ENCODE assay signal across 12 cellular contexts in the genomic region with DNA sequence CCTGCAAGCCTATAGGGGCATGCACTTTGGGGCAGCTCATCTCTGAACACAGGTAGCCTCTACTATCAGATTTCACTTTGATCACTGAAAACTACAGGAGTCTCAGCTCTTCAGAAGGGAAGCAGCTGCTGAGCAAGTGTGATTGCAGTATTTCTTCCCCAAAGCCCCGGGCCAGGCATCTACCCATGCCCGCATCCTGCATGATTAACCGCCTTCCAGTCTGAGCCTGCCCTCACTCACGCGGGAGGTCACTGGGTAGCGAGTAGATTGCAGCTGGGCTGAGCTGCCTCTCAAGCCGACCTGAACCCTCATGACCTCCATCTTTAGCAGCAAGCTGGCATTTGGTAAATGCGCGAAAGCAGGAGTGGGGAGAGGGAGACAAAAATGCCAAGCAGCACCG.
A peak's percentile ranks its signal among the peaks of the same experiment; 100 is the strongest.
DNase-seq lines count a peak whose midpoint lies in the region; ATAC-seq, FAIRE-seq and TF ChIP-seq lines count a peak whose summit lies in the region.
"Had no signal": no experiment of that assay in that cellular context is flagged by ENCODE, and none has a peak within 500 bp of the region (broad histone marks: within the 10 kb centered on the region; RNA-seq: fewer than 3 reads in every experiment).

No MANE protein-coding gene starts in this region.

- H3K4me1 ChIP-seq in DND-41 (ENCODE audit: insufficient read depth, low read length) = no peaks in the 10 kb centered on the region
- peaks cover 26% of the 10 kb centered on the region for H3K4me1 ChIP-seq in osteoblast (ENCODE audit: insufficient read depth, low read length)

- H3K9me3 ChIP-seq in DND-41 (ENCODE audit: insufficient read depth, low read length, severe bottlenecking) (no peaks in the 10 kb centered on the region), osteoblast (ENCODE audit: low read depth, low read length) (no peaks in the 10 kb centered on the region)

- no peaks in the 10 kb centered on the region for H3K36me3 ChIP-seq in DND-41 (ENCODE audit: insufficient read depth, low read length)
- no peaks in the 10 kb centered on the region for H3K36me3 ChIP-seq in bronchial epithelial cell (ENCODE audit: control insufficient read depth, insufficient read depth, low read length)
- no peaks in the 10 kb centered on the region for H3K36me3 ChIP-seq in osteoblast (ENCODE audit: insufficient read depth, low read length)

- no peak for FAIRE-seq in bronchial epithelial cell (lab: Jason Lieb, UNC)

- H3K27ac ChIP-seq in DND-41 (ENCODE audit: low read length) (no peak overlapping the region), osteoblast (ENCODE audit: low read depth, low read length) (peak overlapping the region; percentile 45)

- H2AFZ ChIP-seq in DND-41 (ENCODE audit: low read depth, low read length) (no peak overlapping the region), osteoblast (ENCODE audit: low read length) (peak overlapping the region; percentile 45)

- H3K9ac ChIP-seq in DND-41 (ENCODE audit: low read depth, low read length) = no peak overlapping the region

- ATAC-seq in DND-41 (ENCODE audit: insufficient read depth, low read depth) = peak; percentile 49; the same call in 1 of the 3 replicates
- no peak for ATAC-seq in GM19328 (IDR thresholded peaks at IDR 0.05; ENCODE audit: unreplicated experiment)
- no peak for ATAC-seq in HG02571 (IDR thresholded peaks at IDR 0.05; ENCODE audit: unreplicated experiment)
- ATAC-seq: stimulated activated effector memory CD8-positive, alpha-beta T cell treated with anti-CD3 and anti-CD28 coated beads, Interleukin-12 subunit alpha, Interleukin-12 subunit beta, amount 100 ng/mL, for 72 hours had no signal

- H3K4me2 ChIP-seq in DND-41 (ENCODE audit: insufficient read depth, low read length) (no peak overlapping the region), osteoblast (ENCODE audit: insufficient read depth, low read length) (peak overlapping the region; percentile 18)

- DNase-seq in DND-41 (peak; percentile 20), LHCN-M2 (ENCODE audit: low read depth) (peak; percentile 83), bronchial epithelial cell (ENCODE audit: low read depth) (peak; percentile 34), osteoblast (ENCODE audit: insufficient read length, low spot score, missing footprints) (peak; percentile 90), NCI-H2029 (lab: John Stamatoyannopoulos, UW) (no peak), activated T-cell treated with anti-CD3 and anti-CD28 coated beads for 4 hours (no peak)
- DNase-seq: activated T-cell treated with anti-CD3 and anti-CD28 coated beads, Interleukin-2, amount 50 U/mL, for 24 hours; CD8-positive, alpha-beta memory T cell; naive B cell had no signal

- H3K27me3 ChIP-seq in DND-41 (ENCODE audit: insufficient read depth, low read length, poor library complexity) (peaks cover 42% of the 10 kb centered on the region), bronchial epithelial cell (ENCODE audit: control insufficient read depth, insufficient read depth, low read length) (peaks cover 1% of the 10 kb centered on the region), osteoblast (ENCODE audit: insufficient read depth, low read length) (no peaks in the 10 kb centered on the region)

- H3K4me3 ChIP-seq in DND-41 (ENCODE audit: low read depth in 1 of 2, low read length in 2 of 2) (no peak overlapping the region), bronchial epithelial cell (ENCODE audit: low read depth, low read length) (no peak overlapping the region), osteoblast (ENCODE audit: insufficient read depth, low read length) (no peak overlapping the region)

- H3K79me2 ChIP-seq in DND-41 (ENCODE audit: insufficient read depth, low read length) (no peaks in the 10 kb centered on the region), osteoblast (ENCODE audit: insufficient read depth, low read length) (no peaks in the 10 kb centered on the region)

- H4K20me1 ChIP-seq in DND-41 (ENCODE audit: insufficient read depth, low read length) = peaks cover 5% of the 10 kb centered on the region
- H4K20me1 ChIP-seq in osteoblast (ENCODE audit: insufficient read depth, low read length) = no peaks in the 10 kb centered on the region

- TF ChIP-seq CTCF in DND-41 (IDR thresholded peaks at IDR 0.05; ENCODE audit: borderline replicate concordance, extremely low read depth, low read length, poor library complexity, severe bottlenecking) (no peak), bronchial epithelial cell (IDR thresholded peaks at IDR 0.05; ENCODE audit: insufficient read depth, low read length, severe bottlenecking) (no peak), osteoblast (IDR thresholded peaks at IDR 0.05; ENCODE audit: extremely low read depth, low read depth, low read length) (no peak)

Comparison
In these comparisons a context has a peak if more than half of its experiments do, and no peak if none do; other contexts are left out.
1. DNase-seq: peak in DND-41 (single experiment), LHCN-M2 (single experiment), bronchial epithelial cell (single experiment) and osteoblast (single experiment); none in NCI-H2029 (single experiment) and activated T-cell treated with anti-CD3 and anti-CD28 coated beads for 4 hours (single experiment).